Comparison of ENCODE assay signal across 26 cellular contexts in the genomic region with DNA sequence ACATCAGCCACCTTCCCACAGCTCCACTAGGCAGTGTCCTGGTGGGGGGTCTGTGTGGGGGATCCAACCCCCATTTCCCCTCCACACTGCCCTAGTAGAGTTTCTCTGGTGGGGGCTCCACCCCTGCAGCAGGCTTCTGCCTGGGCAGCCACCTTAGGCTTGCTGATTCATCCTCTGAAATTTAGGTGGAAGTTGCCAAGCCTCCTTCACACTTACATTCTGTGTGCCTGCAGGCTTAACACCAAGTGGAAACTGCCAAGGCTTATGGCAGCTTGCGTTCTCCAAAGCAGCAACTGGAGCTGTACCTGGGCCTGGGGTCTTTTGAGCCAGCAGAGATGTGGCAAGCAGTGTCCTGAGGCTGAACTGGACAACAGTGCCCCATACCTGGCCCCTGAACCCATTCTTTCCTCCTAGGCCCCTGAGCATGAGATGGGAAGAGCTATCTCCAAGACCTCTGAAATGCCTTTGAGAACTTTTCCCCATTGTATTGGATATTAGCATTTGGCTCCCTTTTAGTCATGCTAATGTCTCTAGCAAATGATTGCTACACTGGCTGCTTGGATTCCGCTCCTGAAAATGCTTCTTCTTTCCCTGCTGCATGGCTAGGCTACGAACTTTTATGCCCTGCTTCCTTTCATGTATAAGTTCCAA. TPM values are rescaled to one million over a fixed set of nuclear protein-coding genes. Genes with fewer than 3 reads are reported as not detected.
A peak's percentile ranks its signal among the peaks of the same experiment; 100 is the strongest.
DNase-seq lines count a peak whose midpoint lies in the region; ATAC-seq, FAIRE-seq and TF ChIP-seq lines count a peak whose summit lies in the region.
"Had no signal": no experiment of that assay in that cellular context is flagged by ENCODE, and none has a peak within 500 bp of the region (broad histone marks: within the 10 kb centered on the region; RNA-seq: fewer than 3 reads in every experiment).

No MANE protein-coding gene starts in this region.

- peaks cover 2% of the 10 kb centered on the region for H3K27me3 Mint-ChIP-seq in activated naive CD4-positive, alpha-beta T cell treated with anti-CD3 and anti-CD28 coated beads, Interleukin-2, amount 50 U/mL, for 24 hours

- no peak for ATAC-seq in activated naive CD4-positive, alpha-beta T cell treated with anti-CD3 and anti-CD28 coated beads, Interleukin-2, amount 50 U/mL, for 72 hours
- no peak for ATAC-seq in GM21447 (IDR thresholded peaks at IDR 0.05; ENCODE audit: unreplicated experiment)
- ATAC-seq: CD8-positive, alpha-beta T cell had no signal

- no peak overlapping the region for H3K4me3 ChIP-seq in fibroblast of the aortic adventitia (ENCODE audit: low read depth, low read length)
- H3K4me3 ChIP-seq: BLaER1 treated with 17β-estradiol and CSF1 and Interleukin-3, amounts not matched to agents 10 nM and 100 nM; SK-N-MC had no signal

- H3K4me1 Mint-ChIP-seq in activated naive CD4-positive, alpha-beta T cell treated with anti-CD3 and anti-CD28 coated beads, Interleukin-2, amount 50 U/mL, for 24 hours, result peaks cover 15% of the 10 kb centered on the region

- no peak for FAIRE-seq in GM19239 (lab: Jason Lieb, UNC)
- FAIRE-seq: GM18507, H54 had no signal

- no peak for TF ChIP-seq CTCF in fibroblast of the aortic adventitia (IDR thresholded peaks at IDR 0.05; ENCODE audit: insufficient read depth, low read length)

- H3K4me3 Mint-ChIP-seq in activated naive CD4-positive, alpha-beta T cell treated with anti-CD3 and anti-CD28 coated beads, Interleukin-2, amount 50 U/mL, for 24 hours, result no peak overlapping the region
- H3K4me3 Mint-ChIP-seq: CD8-positive, alpha-beta T cell; HFFc6 had no signal

- no peak for DNase-seq in activated naive CD4-positive, alpha-beta T cell treated with anti-CD3 and anti-CD28 coated beads, Interleukin-2, amount 50 U/mL, for 72 hours (ENCODE audit: low spot score in 2 of 2)
- peak; percentile 52 for DNase-seq in RPMI7951 (ENCODE audit: low read depth)
- peak; percentile 32 for DNase-seq in fibroblast of the aortic adventitia (ENCODE audit: low read depth)
- DNase-seq in GM19239 (ENCODE audit: insufficient read length, low spot score), result no peak
- DNase-seq in DMS153 (lab: John Stamatoyannopoulos, UW), result no peak
- no peak for DNase-seq in KG1 (lab: John Stamatoyannopoulos, UW)
- DNase-seq: ACHN; CD8-positive, alpha-beta T cell; GDM1; HFFc6; MV-4-11; NCI-H1105 treated with DMSO at 0.1 percent for 48 hours; NCI-H2029 treated with DMSO at 0.1 percent for 48 hours; NCI-H2171; NCI-H446; NCI-H526; OCI-M1; SHP77; SW 1271 had no signal

- peak overlapping the region; percentile 37 for H3K27ac Mint-ChIP-seq in activated naive CD4-positive, alpha-beta T cell treated with anti-CD3 and anti-CD28 coated beads, Interleukin-2, amount 50 U/mL, for 24 hours
- H3K27ac Mint-ChIP-seq in activated naive CD4-positive, alpha-beta T cell treated with anti-CD3 and anti-CD28 coated beads, Interleukin-2, amount 50 U/mL, for 72 hours, result no peak overlapping the region
- H3K27ac Mint-ChIP-seq: CD8-positive, alpha-beta T cell; HFFc6 had no signal

- H3K9me3 Mint-ChIP-seq in activated naive CD4-positive, alpha-beta T cell treated with anti-CD3 and anti-CD28 coated beads, Interleukin-2, amount 50 U/mL, for 24 hours, result peaks cover 8% of the 10 kb centered on the region
- peaks cover 11% of the 10 kb centered on the region in 2 donors for H3K9me3 Mint-ChIP-seq in activated naive CD4-positive, alpha-beta T cell treated with anti-CD3 and anti-CD28 coated beads, Interleukin-2, amount 50 U/mL, for 72 hours

- peaks cover 3% of the 10 kb centered on the region for H3K36me3 Mint-ChIP-seq in activated naive CD4-positive, alpha-beta T cell treated with anti-CD3 and anti-CD28 coated beads, Interleukin-2, amount 50 U/mL, for 24 hours
- H3K36me3 Mint-ChIP-seq in activated naive CD4-positive, alpha-beta T cell treated with anti-CD3 and anti-CD28 coated beads, Interleukin-2, amount 50 U/mL, for 72 hours, result peaks cover 9 to 13% of the 10 kb centered on the region in 2 donors
- H3K36me3 Mint-ChIP-seq: CD8-positive, alpha-beta T cell had no signal

RNA-seq across cellular contexts. Expression of a gene that starts 32.5 kb away (rescaled TPM):
- not detected for total RNA-seq in activated naive CD4-positive, alpha-beta T cell treated with anti-CD3 and anti-CD28 coated beads, Interleukin-2, amount 50 U/mL, for 72 hours
- total RNA-seq in RPMI7951 (2014; rRNA removed; shearing (Covaris generic)), result 0.10 TPM in 1 of 2 replicates, not detected in the other
- not detected in 2 replicates for total RNA-seq in fibroblast of the aortic adventitia (ENCODE audit: low replicate concordance)
- total RNA-seq: CD8-positive, alpha-beta T cell; Daoy had no signal

RNA-seq across cellular contexts. Expression of a gene that starts 50.9 kb away (rescaled TPM):
- not detected for total RNA-seq in activated naive CD4-positive, alpha-beta T cell treated with anti-CD3 and anti-CD28 coated beads, Interleukin-2, amount 50 U/mL, for 72 hours
- 93.4 and 95.0 TPM in 2 replicates for total RNA-seq in RPMI7951 (2014; rRNA removed; shearing (Covaris generic))
- total RNA-seq in fibroblast of the aortic adventitia (ENCODE audit: low replicate concordance), result 0.25 and 10.0 TPM in 2 replicates
- total RNA-seq: CD8-positive, alpha-beta T cell had no signal

Comparison
In these comparisons a context has a peak if more than half of its experiments do, and no peak if none do; other contexts are left out.
1. DNase-seq: peak in RPMI7951 (single experiment) and fibroblast of the aortic adventitia (single experiment); none in activated naive CD4-positive, alpha-beta T cell treated with anti-CD3 and anti-CD28 coated beads, Interleukin-2, amount 50 U/mL, for 72 hours (0 of 2), GM19239 (single experiment), DMS153 (single experiment) and KG1 (single experiment).